ENCODE assay signal across 14 cellular contexts in genomic region chr12:109406147-109406546, GRCh38. TPM values are rescaled to one million over a fixed set of nuclear protein-coding genes. Genes with fewer than 3 reads are reported as not detected.
"Had no signal": no experiment of that assay in that cellular context is flagged by ENCODE, and none has a peak within 500 bp of the region (broad histone marks: within the 10 kb centered on the region; RNA-seq: fewer than 3 reads in every experiment).

No MANE protein-coding gene starts in this region.

RNA-seq across cellular contexts. Expression of gene MYO1H, which starts 58.4 kb away (rescaled TPM):
- total RNA-seq: activated B cell treated with CpG ODN at 0.5 μM for 24 hours; activated CD4-positive, alpha-beta memory T cell treated with anti-CD3 and anti-CD28 coated beads for 36 hours; activated CD4-positive, alpha-beta memory T cell treated with anti-CD3 and anti-CD28 coated beads, Interleukin-2, amount 10 ng/mL, durations not matched to agents 7 days and 5 days; activated CD4-positive, alpha-beta T cell treated with anti-CD3 and anti-CD28 coated beads for 36 hours; activated CD4-positive, alpha-beta T cell treated with anti-CD3 and anti-CD28 coated beads, Interleukin-2, amount 10 ng/mL, durations not matched to agents 24 days and 14 days; activated CD4-positive, alpha-beta T cell treated with anti-CD3 and anti-CD28 coated beads, Interleukin-2, amount 10 ng/mL, durations not matched to agents 7 days and 5 days; activated CD8-positive, alpha-beta memory T cell treated with anti-CD3 and anti-CD28 coated beads for 36 hours; activated CD8-positive, alpha-beta memory T cell treated with anti-CD3 and anti-CD28 coated beads, Interleukin-2, amount 10 ng/mL, durations not matched to agents 7 days and 5 days; activated CD8-positive, alpha-beta T cell treated with anti-CD3 and anti-CD28 coated beads for 36 hours; activated CD8-positive, alpha-beta T cell treated with anti-CD3 and anti-CD28 coated beads, Interleukin-2, amount 10 ng/mL, durations not matched to agents 7 days and 5 days; T-cell; T-helper 1 cell treated with Interleukin-12 subunit alpha and Interleukin-12 subunit beta and Interleukin-4 antibody, amounts not matched to agents 30 ng/mL and 1 ng/mL, for 36 hours; T-helper 17 cell; T-helper 2 cell treated with Interferon-gamma antibody and Interleukin-4, amounts not matched to agents 100 ng/mL and 5 ng/mL, for 36 hours had no signal
